In the genomic region with DNA sequence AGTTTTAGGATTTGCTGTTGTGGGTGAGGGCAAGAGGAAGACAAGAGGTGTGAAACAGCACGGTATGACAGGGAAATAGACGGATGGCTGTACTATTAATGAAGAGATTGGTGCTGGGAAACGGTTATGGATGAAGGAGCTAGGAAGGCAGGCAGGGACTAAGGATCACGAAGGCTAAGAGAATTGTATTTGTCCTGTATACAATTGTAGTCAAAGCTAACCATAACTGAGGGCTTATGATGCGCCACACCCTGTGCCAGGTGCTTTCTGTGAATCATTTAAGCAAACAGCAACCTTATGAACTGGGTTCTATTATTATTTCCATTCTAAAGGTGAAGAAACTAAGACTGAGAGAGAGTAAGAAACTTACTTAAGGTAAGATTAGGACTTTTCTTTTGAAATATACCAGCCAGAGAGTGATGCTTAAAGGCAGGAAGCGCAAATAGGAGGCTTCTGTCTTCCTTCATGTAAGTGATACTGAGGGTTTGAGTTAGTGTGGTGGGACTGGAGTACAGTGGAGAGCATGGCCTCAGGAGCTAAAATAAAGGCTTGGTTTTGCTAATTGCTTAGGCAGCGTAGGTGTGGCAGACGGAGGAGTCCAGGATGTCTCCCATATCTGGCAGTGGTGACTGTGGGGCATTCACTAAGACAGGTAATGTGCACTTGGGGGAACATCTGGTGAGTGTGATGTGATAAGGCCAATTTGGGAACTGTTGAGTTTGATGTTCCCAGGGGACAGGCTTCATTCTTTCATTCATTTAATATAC, we compare ENCODE assay signal across 20 cellular contexts.
DNase-seq lines count a peak whose midpoint lies in the region; ATAC-seq, FAIRE-seq and TF ChIP-seq lines count a peak whose summit lies in the region.
"Had no signal": no experiment of that assay in that cellular context is flagged by ENCODE, and none has a peak within 500 bp of the region (broad histone marks: within the 10 kb centered on the region; RNA-seq: fewer than 3 reads in every experiment).

No MANE protein-coding gene starts in this region.

- H2AFZ ChIP-seq in keratinocyte (ENCODE audit: control insufficient read depth, low read length), result no peak overlapping the region
- H2AFZ ChIP-seq in MM.1S (ENCODE audit: low read length), result no peak overlapping the region
- H2AFZ ChIP-seq: GM23248 had no signal

- no peaks in the 10 kb centered on the region for H3K9me1 ChIP-seq in keratinocyte (ENCODE audit: control insufficient read depth, extremely low read depth, insufficient read depth, low read length)

- no peaks in the 10 kb centered on the region for H3K36me3 ChIP-seq in breast epithelium
- H3K36me3 ChIP-seq in keratinocyte (ENCODE audit: control insufficient read depth in 2 of 2, extremely low read depth in 1 of 2, insufficient read depth in 2 of 2, low read length in 2 of 2), result no peaks in the 10 kb centered on the region
- H3K36me3 ChIP-seq in MM.1S (replicated peaks; ENCODE audit: insufficient read depth, low read length), result no peaks in the 10 kb centered on the region
- H3K36me3 ChIP-seq: ovary had no signal

- no peak overlapping the region for H3K4me2 ChIP-seq in keratinocyte (ENCODE audit: control insufficient read depth, extremely low read depth, insufficient read depth, low read depth, low read length)
- no peak overlapping the region for H3K4me2 ChIP-seq in MM.1S (ENCODE audit: low read depth, low read length)

- no peaks in the 10 kb centered on the region for H3K9me2 ChIP-seq in MM.1S (replicated peaks; ENCODE audit: insufficient read depth, low read length)

- H3K9me3 Mint-ChIP-seq in MCF 10A (ENCODE audit: unreplicated experiment), result no peaks in the 10 kb centered on the region
- no peaks in the 10 kb centered on the region for H3K9me3 Mint-ChIP-seq in effector memory CD8-positive, alpha-beta T cell
- H3K9me3 Mint-ChIP-seq: activated naive CD4-positive, alpha-beta T cell treated with anti-CD3 and anti-CD28 coated beads, Interleukin-2, amount 10 ng/mL, durations not matched to agents 7 days and 5 days; CD8-positive, alpha-beta T cell; stimulated activated naive B cell treated with anti-CD40 and anti-IgM and Interleukin-4, amounts not matched to agents 10 μg/mL and 1 μg/mL and 100 μg/mL, for 72 hours had no signal

- H3K4me1 ChIP-seq in breast epithelium, result no peaks in the 10 kb centered on the region
- H3K4me1 ChIP-seq in keratinocyte (ENCODE audit: control insufficient read depth, extremely low read depth, insufficient read depth, low read length), result no peaks in the 10 kb centered on the region
- no peaks in the 10 kb centered on the region for H3K4me1 ChIP-seq in MM.1S (ENCODE audit: low read length)

- H3K9me3 ChIP-seq in breast epithelium (no peaks in the 10 kb centered on the region), T-helper 17 cell (ENCODE audit: control insufficient read depth, low read length, poor library complexity, severe bottlenecking) (no peaks in the 10 kb centered on the region), keratinocyte (ENCODE audit: control insufficient read depth, low read depth, low read length) (no peaks in the 10 kb centered on the region), MM.1S (replicated peaks; ENCODE audit: insufficient read depth, low read length) (no peaks in the 10 kb centered on the region)
- H3K9me3 ChIP-seq: esophagus squamous epithelium, ovary had no signal

- H3K4me1 Mint-ChIP-seq in MCF 10A (ENCODE audit: insufficient read depth, unreplicated experiment), result peaks cover 10% of the 10 kb centered on the region
- H3K4me1 Mint-ChIP-seq in T-helper 17 cell, result peaks cover 14% of the 10 kb centered on the region
- H3K4me1 Mint-ChIP-seq in effector memory CD8-positive, alpha-beta T cell (ENCODE audit: low read depth in 2 of 2), result peaks cover 0 to 4% of the 10 kb centered on the region in 2 donors
- H3K4me1 Mint-ChIP-seq: activated naive CD4-positive, alpha-beta T cell treated with anti-CD3 and anti-CD28 coated beads, Interleukin-2, amount 10 ng/mL, durations not matched to agents 7 days and 5 days had no signal

- H3K27me3 ChIP-seq in breast epithelium (no peaks in the 10 kb centered on the region), keratinocyte (ENCODE audit: control insufficient read depth, extremely low read depth, insufficient read depth, low read length) (no peaks in the 10 kb centered on the region), MM.1S (replicated peaks; ENCODE audit: insufficient read depth, low read length) (no peaks in the 10 kb centered on the region)
- H3K27me3 ChIP-seq: esophagus squamous epithelium, ovary had no signal

- H4K20me1 ChIP-seq in keratinocyte (ENCODE audit: control insufficient read depth, extremely low read depth, insufficient read depth, low read length), result no peaks in the 10 kb centered on the region
- H4K20me1 ChIP-seq in MM.1S (ENCODE audit: insufficient read depth, low read length), result no peaks in the 10 kb centered on the region

- dilution Hi-C loops in keratinocyte (cut with MboI; ENCODE audit: extremely low pct_ligation_motif_present, low sequenced_read_pairs), result no loop called here

- in situ Hi-C loops in GM13977 (cut with MboI; ENCODE audit: low pct_unique_long_range_greater_than_20kb, low sequenced_read_pairs, unreplicated experiment), result no loop called here

- BruUV-seq in MCF 10A (replicated peaks; lab: Mats Ljungman, UMichigan), result no TSS peak

- no peak for ATAC-seq in T-helper 17 cell
- ATAC-seq in effector memory CD8-positive, alpha-beta T cell (replicated peaks), result no peak
- ATAC-seq: CD8-positive, alpha-beta T cell; stimulated activated naive B cell treated with anti-CD40 and anti-IgM and Interleukin-4, amounts not matched to agents 10 μg/mL and 1 μg/mL and 100 μg/mL, for 72 hours had no signal

- H3K27ac Mint-ChIP-seq in MCF 10A (ENCODE audit: low read depth, unreplicated experiment) (no peak overlapping the region), T-helper 17 cell (peak overlapping the region; percentile 57)
- H3K27ac Mint-ChIP-seq in effector memory CD8-positive, alpha-beta T cell, result peak overlapping the region in 1 of 2 donors; percentile 1
- H3K27ac Mint-ChIP-seq: activated naive CD4-positive, alpha-beta T cell treated with anti-CD3 and anti-CD28 coated beads, Interleukin-2, amount 10 ng/mL, durations not matched to agents 7 days and 5 days; CD8-positive, alpha-beta T cell; stimulated activated naive B cell treated with anti-CD40 and anti-IgM and Interleukin-4, amounts not matched to agents 10 μg/mL and 1 μg/mL and 100 μg/mL, for 72 hours had no signal

- peak; percentile 44 for FAIRE-seq in keratinocyte (lab: Jason Lieb, UNC)
- FAIRE-seq: islet of Langerhans had no signal

- DNase-seq in MCF 10A (ENCODE audit: unreplicated experiment), result peak; percentile 2
- no peak for DNase-seq in breast epithelium (ENCODE audit: low spot score in 2 of 2)
- no peak for DNase-seq in T-helper 17 cell
- no peak for DNase-seq in keratinocyte (ENCODE audit: low read depth, low spot score)
- DNase-seq in islet precursor cell, result no peak
- DNase-seq in GM13977 (ENCODE audit: low spot score), result no peak
- no peak for DNase-seq in effector memory CD8-positive, alpha-beta T cell
- DNase-seq in MM.1S, result no peak
- DNase-seq: activated CD4-positive, alpha-beta T cell treated with anti-CD3 and anti-CD28 coated beads, Interleukin-2, amount 50 U/mL, for 1 hour; activated naive CD4-positive, alpha-beta T cell treated with anti-CD3 and anti-CD28 coated beads, Interleukin-2, amount 10 ng/mL, durations not matched to agents 7 days and 5 days; CD8-positive, alpha-beta T cell; cortex of kidney; esophagus squamous epithelium; GM23248; head of caudate nucleus; NCI-H1092; OCI-M1; ovary; stimulated activated naive B cell treated with anti-CD40 and anti-IgM and Interleukin-4, amounts not matched to agents 10 μg/mL and 1 μg/mL and 100 μg/mL, for 72 hours had no signal

- CTCF ChIA-PET in MCF 10A (lab: Yijun Ruan, JAX), result interaction anchor here (0.6 to 0.9 kb wide), 3 partner anchors 32 to 89 kb away, joined by 3 to 4 read pairs (median 4); no protein-coding TSS in a partner anchor

- POLR2A ChIA-PET in MCF 10A (lab: Yijun Ruan, JAX), result no interaction called here

- H3K27ac ChIP-seq in breast epithelium (no peak overlapping the region), keratinocyte (ENCODE audit: control insufficient read depth, insufficient read depth, low read length) (no peak overlapping the region), MM.1S (ENCODE audit: low read length) (no peak overlapping the region)
- H3K27ac ChIP-seq: esophagus squamous epithelium, GM23248, ovary had no signal

- no peak overlapping the region for H3K9ac ChIP-seq in keratinocyte (ENCODE audit: control insufficient read depth, extremely low read depth, insufficient read depth, low read length)
- no peak overlapping the region for H3K9ac ChIP-seq in MM.1S (ENCODE audit: low read length)
- H3K9ac ChIP-seq: GM23248 had no signal

- no peaks in the 10 kb centered on the region for H3F3A ChIP-seq in MM.1S (ENCODE audit: insufficient read depth, low read length)

- TF ChIP-seq POLR2A in breast epithelium (IDR thresholded peaks at IDR 0.05), result no peak

- H3K79me2 ChIP-seq in keratinocyte (ENCODE audit: control insufficient read depth, insufficient read depth, low read length), result no peaks in the 10 kb centered on the region
- H3K79me2 ChIP-seq in MM.1S (ENCODE audit: low read length), result no peaks in the 10 kb centered on the region

- intact Hi-C loops in MCF 10A (cut with micrococcal nuclease), result no loop called here
- intact Hi-C loops in breast epithelium (cut with DNase I; ENCODE audit: low total_unique reads), result no loop called here

- H3K4me3 ChIP-seq in breast epithelium, result no peak overlapping the region
- no peak overlapping the region for H3K4me3 ChIP-seq in keratinocyte (ENCODE audit: control insufficient read depth in 2 of 3, extremely low read depth in 1 of 3, insufficient read depth in 2 of 3, low read depth in 1 of 3, low read length in 3 of 3)
- H3K4me3 ChIP-seq in MM.1S (ENCODE audit: low read length), result no peak overlapping the region
- H3K4me3 ChIP-seq: esophagus squamous epithelium, GM23248, ovary had no signal

- TF ChIP-seq CTCF in MCF 10A (IDR thresholded peaks at IDR 0.05; ENCODE audit: unreplicated experiment) (no peak), breast epithelium (IDR thresholded peaks at IDR 0.05) (no peak), keratinocyte (optimal IDR thresholded peaks at IDR 0.05 in 1 of 3, IDR thresholded peaks at IDR 0.05 in 1 of 3, conservative IDR thresholded peaks at IDR 0.05 in 1 of 3; ENCODE audit: extremely low read depth in 1 of 3, insufficient read depth in 2 of 3, low read length in 3 of 3) (no peak), GM13977 (IDR thresholded peaks at IDR 0.05; ENCODE audit: extremely low read depth, insufficient read depth, missing control alignments) (no peak), MM.1S (IDR thresholded peaks at IDR 0.05; ENCODE audit: low read length) (no peak)

- H3K36me3 Mint-ChIP-seq in MCF 10A (ENCODE audit: insufficient read depth, unreplicated experiment) (no peaks in the 10 kb centered on the region), T-helper 17 cell (ENCODE audit: low read depth) (peaks cover 17% of the 10 kb centered on the region)
- peaks cover 3% of the 10 kb centered on the region for H3K36me3 Mint-ChIP-seq in effector memory CD8-positive, alpha-beta T cell (ENCODE audit: insufficient read depth)
- H3K36me3 Mint-ChIP-seq: activated naive CD4-positive, alpha-beta T cell treated with anti-CD3 and anti-CD28 coated beads, Interleukin-2, amount 10 ng/mL, durations not matched to agents 7 days and 5 days had no signal

- H3K27me3 Mint-ChIP-seq in MCF 10A (ENCODE audit: insufficient read depth, unreplicated experiment) (no peaks in the 10 kb centered on the region), T-helper 17 cell (no peaks in the 10 kb centered on the region)
- no peaks in the 10 kb centered on the region for H3K27me3 Mint-ChIP-seq in effector memory CD8-positive, alpha-beta T cell
- H3K27me3 Mint-ChIP-seq: activated naive CD4-positive, alpha-beta T cell treated with anti-CD3 and anti-CD28 coated beads, Interleukin-2, amount 10 ng/mL, durations not matched to agents 7 days and 5 days; stimulated activated naive B cell treated with anti-CD40 and anti-IgM and Interleukin-4, amounts not matched to agents 10 μg/mL and 1 μg/mL and 100 μg/mL, for 72 hours had no signal

- H3K4me3 Mint-ChIP-seq in MCF 10A (ENCODE audit: unreplicated experiment), result no peak overlapping the region
- no peak overlapping the region for H3K4me3 Mint-ChIP-seq in T-helper 17 cell
- no peak overlapping the region for H3K4me3 Mint-ChIP-seq in effector memory CD8-positive, alpha-beta T cell
- H3K4me3 Mint-ChIP-seq: activated naive CD4-positive, alpha-beta T cell treated with anti-CD3 and anti-CD28 coated beads, Interleukin-2, amount 10 ng/mL, durations not matched to agents 7 days and 5 days; CD8-positive, alpha-beta T cell; stimulated activated naive B cell treated with anti-CD40 and anti-IgM and Interleukin-4, amounts not matched to agents 10 μg/mL and 1 μg/mL and 100 μg/mL, for 72 hours had no signal
